Comparison of ENCODE assay signal across 1 cellular context in genomic region chr19:46546194-46546896, GRCh38.
A peak's percentile ranks its signal among the peaks of the same experiment; 100 is the strongest.
TF ChIP-seq lines count a peak whose summit lies in the region.

No MANE protein-coding gene starts in this region.

TF ChIP-seq in GM12878, 131 proteins besides CTCF, POLR2A, EP300 and RAD21 (continued from another document):
- TF ChIP-seq SIX5 (IDR thresholded peaks at IDR 0.05; ENCODE audit: low read depth, low read length, severe bottlenecking) (peak; percentile 62), MLLT1 (IDR thresholded peaks at IDR 0.05) (no peak), CEBPB (IDR thresholded peaks at IDR 0.05; ENCODE audit: borderline replicate concordance in 1 of 2, low read depth in 2 of 2, low read length in 2 of 2) (peak in 1 of 2 experiments; percentile 69; a peak in 1 of 4 replicates), STAT1 (conservative IDR thresholded peaks at IDR 0.05) (no peak)
